In genomic region chr7:73980206-73980605, GRCh38 we compare ENCODE assay signal across 23 cellular contexts. TPM values are rescaled to one million over a fixed set of nuclear protein-coding genes. Genes with fewer than 3 reads are reported as not detected.
DNase-seq lines count a peak whose midpoint lies in the region; ATAC-seq, FAIRE-seq and TF ChIP-seq lines count a peak whose summit lies in the region.
"Had no signal": no experiment of that assay in that cellular context is flagged by ENCODE, and none has a peak within 500 bp of the region (broad histone marks: within the 10 kb centered on the region; RNA-seq: fewer than 3 reads in every experiment).

No MANE protein-coding gene starts in this region.

- no peak overlapping the region for H3K27ac Mint-ChIP-seq in activated CD4-positive, alpha-beta T cell treated with anti-CD3 and anti-CD28 coated beads, Interleukin-2, amount 10 ng/mL, durations not matched to agents 24 days and 14 days
- H3K27ac Mint-ChIP-seq: CD4-positive, CD25-positive, alpha-beta regulatory T cell had no signal

- H3K4me3 Mint-ChIP-seq in activated CD4-positive, alpha-beta T cell treated with anti-CD3 and anti-CD28 coated beads, Interleukin-2, amount 10 ng/mL, durations not matched to agents 24 days and 14 days = no peak overlapping the region
- H3K4me3 Mint-ChIP-seq: CD4-positive, CD25-positive, alpha-beta regulatory T cell had no signal

- H3K4me2 ChIP-seq in HepG2 (ENCODE audit: low read depth, low read length) = no peak overlapping the region

- H4K20me1 ChIP-seq in HepG2 (ENCODE audit: insufficient read depth, low read length) = no peaks in the 10 kb centered on the region

- no peaks in the 10 kb centered on the region for H3K79me2 ChIP-seq in HepG2 (ENCODE audit: insufficient read depth, low read length)

- 0% methylated on average over 2 of the region's 6 CpGs for WGBS in HepG2 (ENCODE audit: low lambda C conversion rate)

- POLR2A ChIA-PET in GM10248 (lab: Yijun Ruan, JAX) = interaction anchor here (0.6 kb wide), 2 partner anchors 113 to 325 kb away, joined by 3 to 4 read pairs; no protein-coding TSS in a partner anchor
- POLR2A ChIA-PET in HepG2 (lab: Yijun Ruan, JAX) = no interaction called here

- CTCF ChIA-PET in GM10248 (lab: Yijun Ruan, JAX) (interaction anchor here (1.1 to 2.7 kb wide), 3 partner anchors 14 to 47 kb away, joined by 3 to 10 read pairs (median 4); no protein-coding TSS in a partner anchor), HepG2 (lab: Yijun Ruan, JAX; ENCODE audit: low intra/inter-chr PET ratio, low total read pairs) (no interaction called here)

- H3K27me3 ChIP-seq in HepG2 (ENCODE audit: control insufficient read depth in 1 of 2, insufficient read depth in 2 of 2, low read length in 2 of 2) (peaks cover 1 to 13% of the 10 kb centered on the region in 2 experiments; a peak in 3 of 5 replicates), thoracic aorta (replicated peaks; ENCODE audit: insufficient read depth) (no peaks in the 10 kb centered on the region)

- H3K27me3 Mint-ChIP-seq in activated CD4-positive, alpha-beta T cell treated with anti-CD3 and anti-CD28 coated beads, Interleukin-2, amount 10 ng/mL, durations not matched to agents 24 days and 14 days = peaks cover 2% of the 10 kb centered on the region
- H3K27me3 Mint-ChIP-seq: CD4-positive, CD25-positive, alpha-beta regulatory T cell had no signal

- H3K4me1 ChIP-seq in HepG2 (ENCODE audit: insufficient read depth, low read length) = peaks cover 39% of the 10 kb centered on the region
- H3K4me1 ChIP-seq in thoracic aorta (ENCODE audit: control insufficient read depth in 1 of 2, low read depth in 2 of 2) = peaks cover 26 to 53% of the 10 kb centered on the region in 2 donors

- H3K4me3 ChIP-seq in HepG2 (replicated peaks in 1 of 3; ENCODE audit: insufficient read depth in 1 of 3, low read depth in 2 of 3, low read length in 3 of 3) (no peak overlapping the region), thoracic aorta (no peak overlapping the region)
- H3K4me3 ChIP-seq: GM23248, K562 had no signal

- ATAC-seq in HepG2 (peak; percentile 69), thoracic aorta (ENCODE audit: insufficient number of reproducible peaks, low FRiP score, low read depth) (no peak), HG03175 (IDR thresholded peaks at IDR 0.05; ENCODE audit: unreplicated experiment) (no peak)
- ATAC-seq: HCT116, K562 had no signal

- TF ChIP-seq CTCF in GM10248 (IDR thresholded peaks at IDR 0.05; ENCODE audit: control extremely low read depth, extremely low read depth, low read depth, missing control alignments) = no peak
- no peak for TF ChIP-seq CTCF in HepG2 (CRISPR knock-in tag; IDR thresholded peaks at IDR 0.05)
- no peak for TF ChIP-seq CTCF in thoracic aorta (IDR thresholded peaks at IDR 0.05)

- H3K27ac ChIP-seq in HepG2 (ENCODE audit: extremely low read length, insufficient read depth, low read length) = peak overlapping the region; percentile 30
- H3K27ac ChIP-seq in thoracic aorta = peak overlapping the region; percentile 55 to 67
- H3K27ac ChIP-seq: GM23248 had no signal

- peak; percentile 66 for FAIRE-seq in HepG2 (lab: Jason Lieb, UNC)
- FAIRE-seq: A204.1, GM19239, K562 had no signal

- peak in 1 of 2 experiments; percentile 22; a peak in 1 of 4 replicates for TF ChIP-seq EP300 in HepG2 (IDR thresholded peaks at IDR 0.05; ENCODE audit: low read depth in 2 of 2, low read length in 2 of 2)
- no peak for TF ChIP-seq EP300 in HepG2 (CRISPR knock-in tag; IDR thresholded peaks at IDR 0.05; ENCODE audit: borderline replicate concordance)

- TF ChIP-seq RAD21 in HepG2 (CRISPR knock-in tag; IDR thresholded peaks at IDR 0.05) = no peak

- BruUV-seq in HepG2 (replicated peaks; lab: Mats Ljungman, UMichigan) = no TSS peak

- H3K9me3 ChIP-seq in HepG2 (ENCODE audit: low read length) (no peaks in the 10 kb centered on the region), thoracic aorta (no peaks in the 10 kb centered on the region)
- H3K9me3 ChIP-seq: BE2C had no signal

- in situ Hi-C loops in HepG2 (cut with HindIII; ENCODE audit: extremely low pct_ligation_motif_present, low pct_unique_long_range_greater_than_20kb) = no loop called here

- TF ChIP-seq POLR2A in HepG2 (IDR thresholded peaks at IDR 0.05; ENCODE audit: insufficient read depth in 1 of 2, low read depth in 2 of 2, low read length in 2 of 2) = no peak

- H2AFZ ChIP-seq in HepG2 (ENCODE audit: low read length) = no peak overlapping the region
- H2AFZ ChIP-seq: GM23248 had no signal

- intact Hi-C loops in HepG2 (cut with micrococcal nuclease; ENCODE audit: unreplicated experiment) = no loop called here
- intact Hi-C loops in activated CD4-positive, alpha-beta T cell treated with anti-CD3 and anti-CD28 coated beads, Interleukin-2, amount 10 ng/mL, durations not matched to agents 24 days and 14 days (cut with micrococcal nuclease) = no loop called here

- H3K36me3 ChIP-seq in HepG2 (replicated peaks in 1 of 2; ENCODE audit: control insufficient read depth in 1 of 2, insufficient read depth in 2 of 2, low read length in 2 of 2) (no peaks in the 10 kb centered on the region), thoracic aorta (no peaks in the 10 kb centered on the region)
- H3K36me3 ChIP-seq: BE2C had no signal

- H3K9me3 Mint-ChIP-seq in activated CD4-positive, alpha-beta T cell treated with anti-CD3 and anti-CD28 coated beads, Interleukin-2, amount 10 ng/mL, durations not matched to agents 24 days and 14 days = no peaks in the 10 kb centered on the region
- H3K9me3 Mint-ChIP-seq: CD4-positive, CD25-positive, alpha-beta regulatory T cell had no signal

- DNase-seq in GM10248 (ENCODE audit: extremely low spot score) = peak; percentile 3
- peak; percentile 77 for DNase-seq in RPMI7951 (ENCODE audit: low read depth)
- peak; percentile 86 for DNase-seq in HepG2 (ENCODE audit: low spot score)
- DNase-seq in thoracic aorta (ENCODE audit: low spot score) = no peak
- DNase-seq in NOMO-1 treated with DMSO at 0.1 percent for 48 hours (lab: John Stamatoyannopoulos, UW; ENCODE audit: unreplicated experiment) = no peak
- no peak for DNase-seq in activated CD4-positive, alpha-beta T cell treated with anti-CD3 and anti-CD28 coated beads, Interleukin-2, amount 10 ng/mL, durations not matched to agents 24 days and 14 days
- no peak for DNase-seq in kidney glomerular epithelial cell (lab: John Stamatoyannopoulos, UW)
- DNase-seq: BE2C; CD4-positive, CD25-positive, alpha-beta regulatory T cell; COR-L47; DMS153; GDM1; GM23248; NCI-H1105; NCI-H1694; NCI-H2227 treated with DMSO at 0.1 percent for 48 hours; NCI-H510A treated with DMSO at 0.1 percent for 48 hours had no signal

- no peak overlapping the region for H3K9ac ChIP-seq in HepG2 (ENCODE audit: insufficient read depth, low read depth, low read length)
- H3K9ac ChIP-seq: GM23248 had no signal

- no peaks in the 10 kb centered on the region for H3K4me1 Mint-ChIP-seq in activated CD4-positive, alpha-beta T cell treated with anti-CD3 and anti-CD28 coated beads, Interleukin-2, amount 10 ng/mL, durations not matched to agents 24 days and 14 days

- H3K36me3 Mint-ChIP-seq in activated CD4-positive, alpha-beta T cell treated with anti-CD3 and anti-CD28 coated beads, Interleukin-2, amount 10 ng/mL, durations not matched to agents 24 days and 14 days (ENCODE audit: low read depth) = no peaks in the 10 kb centered on the region
- H3K36me3 Mint-ChIP-seq: CD4-positive, CD25-positive, alpha-beta regulatory T cell had no signal

TF ChIP-seq in HepG2, 621 proteins besides CTCF, POLR2A, EP300 and RAD21 (continues in another document):
- TF ChIP-seq ZNF567 (CRISPR knock-in tag; IDR thresholded peaks at IDR 0.05; ENCODE audit: borderline replicate concordance) = no peak

RNA-seq across cellular contexts. Expression of gene ELN, which starts 47.8 kb away (rescaled TPM):
- total RNA-seq in RPMI7951 (2014; rRNA removed; shearing (Covaris generic)) = 0.12 and 0.59 TPM in 2 replicates
- 0.08 and 0.15 TPM in 2 replicates for total RNA-seq in HepG2 (2016; rRNA removed; fragmentation: Illumina TruSeq; extraction: Trizol)
- not detected in 2 replicates for total RNA-seq in HepG2 (2016; cell fraction: cytosol; rRNA removed; fragmentation: Illumina TruSeq; extraction: Trizol; ENCODE audit: low read depth)
- total RNA-seq in HepG2 (2016; cell fraction: insoluble cytoplasmic fraction; rRNA removed; fragmentation: Illumina TruSeq; extraction: Trizol) = 0.12 and 0.15 TPM in 2 replicates
- 0.10 TPM in 1 of 2 replicates, not detected in the other for total RNA-seq in HepG2 (2016; cell fraction: membrane; rRNA removed; fragmentation: Illumina TruSeq; extraction: Trizol)
- not detected in 2 replicates for total RNA-seq in HepG2 (2016; cell fraction: nucleus; rRNA removed; fragmentation: Illumina TruSeq; extraction: Trizol)
- 0.37 and 0.46 TPM in 2 replicates for polyA plus RNA-seq in HepG2 (2011; rRNA removed)
- 0.28 and 0.43 TPM in 2 replicates for polyA plus RNA-seq in HepG2 (2011; cell fraction: cytosol; rRNA removed)
- 0.21 and 0.71 TPM in 2 replicates for polyA plus RNA-seq in HepG2 (2011; cell fraction: nucleus; rRNA removed)
- 0.24 and 0.31 TPM in 2 replicates for polyA plus RNA-seq in HepG2 (2012)
- polyA plus RNA-seq in HepG2 (2016; cell fraction: cytosol; fragmentation: Illumina TruSeq; extraction: Trizol; ENCODE audit: low read depth) = 0.03 and 0.06 TPM in 2 replicates
- polyA plus RNA-seq in HepG2 (2016; cell fraction: insoluble cytoplasmic fraction; fragmentation: Illumina TruSeq; extraction: Trizol; ENCODE audit: low read depth) = 0.22 and 0.34 TPM in 2 replicates
- 0.05 and 0.07 TPM in 2 replicates for polyA plus RNA-seq in HepG2 (2016; cell fraction: membrane; fragmentation: Illumina TruSeq; extraction: Trizol; ENCODE audit: low read depth)
- 0.33 TPM in 2 replicates for polyA plus RNA-seq in HepG2 (2016; cell fraction: nucleus; fragmentation: Illumina TruSeq; extraction: Trizol; ENCODE audit: insufficient read depth, low read depth)
- polyA minus RNA-seq in HepG2 (2011; rRNA and poly(A)+ RNA removed; ENCODE audit: low replicate concordance) = 0.05 and 0.12 TPM in 2 replicates
- polyA minus RNA-seq in HepG2 (2011; cell fraction: cytosol; rRNA and poly(A)+ RNA removed) = 0.62 TPM in 1 of 2 replicates, not detected in the other
- polyA minus RNA-seq in HepG2 (2011; cell fraction: nucleus; rRNA and poly(A)+ RNA removed) = not detected in 2 replicates
- 1,000 to 10,000 TPM; 1,484 to 3,836 TPM for total RNA-seq in thoracic aorta
- total RNA-seq in activated CD4-positive, alpha-beta T cell treated with anti-CD3 and anti-CD28 coated beads, Interleukin-2, amount 10 ng/mL, durations not matched to agents 24 days and 14 days = not detected in 2 replicates
- total RNA-seq: SK-MEL-5 had no signal
- polyA plus RNA-seq: CD4-positive, CD25-positive, alpha-beta regulatory T cell; K562 had no signal

Comparison
In these comparisons a context has a peak if more than half of its experiments do, and no peak if none do; other contexts are left out.
1. DNase-seq: peak in GM10248 (single experiment), RPMI7951 (single experiment) and HepG2 (single experiment); none in thoracic aorta (single experiment), NOMO-1 treated with DMSO at 0.1 percent for 48 hours (single experiment), activated CD4-positive, alpha-beta T cell treated with anti-CD3 and anti-CD28 coated beads, Interleukin-2, amount 10 ng/mL, durations not matched to agents 24 days and 14 days (single experiment) and kidney glomerular epithelial cell (single experiment).
2. RNA of gene ELN, which starts 47.8 kb away (total RNA-seq): 1,484 to 3,836 TPM in thoracic aorta; 0.08 to 0.15 TPM in HepG2, 0.12 to 0.59 TPM in RPMI7951 and not detected in activated CD4-positive, alpha-beta T cell treated with anti-CD3 and anti-CD28 coated beads, Interleukin-2, amount 10 ng/mL, durations not matched to agents 24 days and 14 days; every median in the first group is over 100 times any median in the second.